ENCODE assay signal across 8 cellular contexts in the genomic region with DNA sequence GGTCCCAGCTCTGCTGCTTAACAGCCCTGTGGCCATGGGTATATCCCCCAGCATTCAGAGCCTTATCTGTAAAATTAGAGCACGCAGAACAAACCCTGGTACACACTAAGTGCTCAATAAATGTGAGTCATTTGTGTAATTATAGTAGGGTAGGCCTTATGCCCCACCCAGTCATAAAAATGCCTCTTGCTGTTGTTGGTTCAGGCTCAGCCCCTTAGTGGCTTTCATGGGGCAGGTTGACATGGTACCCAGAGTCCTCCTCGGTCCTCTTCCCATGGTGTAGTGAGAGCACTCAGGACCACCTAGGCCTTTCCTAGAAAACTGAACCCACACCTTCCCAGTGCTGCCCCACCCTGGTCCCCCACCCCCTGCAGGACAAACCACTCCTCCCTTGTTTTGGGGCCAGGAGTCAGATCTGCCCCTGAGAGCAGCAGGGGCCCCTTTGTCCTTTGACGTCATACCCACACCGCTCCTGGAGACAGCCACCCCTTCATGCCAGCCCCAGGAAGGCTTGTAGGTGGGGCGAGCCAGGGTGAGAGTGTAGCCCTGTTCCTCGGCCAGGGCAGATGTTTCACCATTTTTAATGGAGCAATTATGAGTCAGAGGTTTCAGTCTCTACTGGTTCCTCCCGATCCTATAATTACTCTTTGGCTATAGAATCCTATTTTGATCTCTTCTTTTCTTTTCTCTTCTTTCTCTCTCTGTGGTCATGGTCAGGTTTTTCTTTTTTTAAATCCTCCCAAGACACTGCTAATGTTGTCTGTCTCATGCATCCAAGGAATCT. TPM values are rescaled to one million over a fixed set of nuclear protein-coding genes. Genes with fewer than 3 reads are reported as not detected.
A peak's percentile ranks its signal among the peaks of the same experiment; 100 is the strongest.
DNase-seq lines count a peak whose midpoint lies in the region; ATAC-seq and TF ChIP-seq lines count a peak whose summit lies in the region.

No MANE protein-coding gene starts in this region.

- H3K14ac ChIP-seq in IMR-90 (replicated peaks; ENCODE audit: low read depth, low read length) = peak overlapping the region; percentile 85

- no peaks in the 10 kb centered on the region for H3K9me3 ChIP-seq in IMR-90 (ENCODE audit: control insufficient read depth, insufficient read depth, low read length)
- no peaks in the 10 kb centered on the region for H3K9me3 ChIP-seq in neutrophil

- peaks cover 93% of the 10 kb centered on the region for H3K4me1 Mint-ChIP-seq in Calu3 (ENCODE audit: low read depth, unreplicated experiment)

- dilution Hi-C loops in IMR-90 (cut with HindIII; ENCODE audit: low sequenced_read_pairs, unreplicated experiment) = no loop called here

- 0 out of 2 replicates have a peak, but pooled peaks have one; percentile 27 for TF ChIP-seq POLR2A in IMR-90 (IDR thresholded peaks at IDR 0.05; ENCODE audit: low read depth, low read length)

- TF ChIP-seq RAD21 in IMR-90 (IDR thresholded peaks at IDR 0.05; ENCODE audit: low read length) = no peak; the same call in 1 of the 2 replicates

- no CpG with 5 or more reads among the region's 7 CpGs for WGBS in IMR-90 (ENCODE audit: extremely low coverage in 2 of 2, insufficient read length in 1 of 2), 2 experiments

- peak overlapping the region; percentile 95; the same call in 2 of the 3 replicates for H2BK15ac ChIP-seq in IMR-90 (ENCODE audit: low read depth, low read length)

- TF ChIP-seq CTCF in Calu3 (IDR thresholded peaks at IDR 0.05; ENCODE audit: unreplicated experiment) = no peak
- TF ChIP-seq CTCF in IMR-90 (conservative IDR thresholded peaks at IDR 0.05; ENCODE audit: low read depth, low read length) = no peak
- TF ChIP-seq CTCF in neutrophil (IDR thresholded peaks at IDR 0.05) = no peak

- no peaks in the 10 kb centered on the region for H3K27me3 Mint-ChIP-seq in Calu3 (ENCODE audit: unreplicated experiment)

- BruUV-seq in Calu3 (replicated peaks; lab: Mats Ljungman, UMichigan) (no TSS peak), IMR-90 (replicated peaks; lab: Mats Ljungman, UMichigan) (no TSS peak)

- peak overlapping the region; percentile 86 for H2BK20ac ChIP-seq in IMR-90 (ENCODE audit: low read depth, low read length)

- peak overlapping the region; percentile 43 for H3K9ac ChIP-seq in IMR-90 (ENCODE audit: low read depth, low read length)

- peaks cover 36% of the 10 kb centered on the region for H3K9me1 ChIP-seq in IMR-90 (ENCODE audit: insufficient read depth, low read length)

- peaks cover 8% of the 10 kb centered on the region for H3K36me3 ChIP-seq in IMR-90 (ENCODE audit: control insufficient read depth, insufficient read depth, low read length)
- H3K36me3 ChIP-seq in neutrophil = peaks cover 3% of the 10 kb centered on the region
- H3K36me3 ChIP-seq in H7 (replicated peaks; ENCODE audit: control insufficient read depth, insufficient read depth, low read length) = no peaks in the 10 kb centered on the region; the same call in none of the 2 replicates

- H3K27ac Mint-ChIP-seq in Calu3 (ENCODE audit: unreplicated experiment) = peak overlapping the region; percentile 100

- H4K91ac ChIP-seq in IMR-90 (ENCODE audit: insufficient read depth, low read depth, low read length) = peak overlapping the region; percentile 87

- intact Hi-C loops in Calu3 (cut with micrococcal nuclease; ENCODE audit: unreplicated experiment) = no loop called here
- intact Hi-C loops in IMR-90 (cut with micrococcal nuclease) = no loop called here

- CTCF ChIA-PET in Calu3 (lab: Charles Lee) (interaction anchor here (1.0 to 1.9 kb wide), 7 partner anchors 8 to 49 kb away, joined by 3 to 22 read pairs (median 7); no protein-coding TSS in a partner anchor), IMR-90 (lab: Yijun Ruan, JAX) (no interaction called here)

- H2AK5ac ChIP-seq in IMR-90 (ENCODE audit: low read depth, low read length) = peak overlapping the region; percentile 95

- H3K23ac ChIP-seq in IMR-90 (ENCODE audit: low read depth, low read length) = peak overlapping the region; percentile 88; the same call in 1 of the 2 replicates

- H3K79me1 ChIP-seq in IMR-90 (ENCODE audit: low read depth in 1 of 2, low read length in 2 of 2) = peaks cover 8 to 81% of the 10 kb centered on the region in 2 experiments

- ATAC-seq in IMR-90 (ENCODE audit: low read depth) (peak; percentile 64), esophagus mucosa (peak; percentile 82), HG03139 (IDR thresholded peaks at IDR 0.05; ENCODE audit: unreplicated experiment) (no peak), HG03108 (IDR thresholded peaks at IDR 0.05; ENCODE audit: unreplicated experiment) (no peak)

- H3K4me2 ChIP-seq in IMR-90 (ENCODE audit: low read depth, low read length) = peak overlapping the region; percentile 64

- H2AFZ ChIP-seq in IMR-90 (replicated peaks; ENCODE audit: low read length, poor library complexity) = peak overlapping the region; percentile 46

- H3K18ac ChIP-seq in IMR-90 (ENCODE audit: low read depth, low read length) = peak overlapping the region; percentile 90

- peak overlapping the region; percentile 94 for H2BK120ac ChIP-seq in IMR-90 (ENCODE audit: low read depth, low read length)

- H3K27me3 ChIP-seq in IMR-90 (ENCODE audit: control insufficient read depth, insufficient read depth, low read length) (no peaks in the 10 kb centered on the region), neutrophil (no peaks in the 10 kb centered on the region), H7 (ENCODE audit: control insufficient read depth, insufficient read depth, low read length) (no peaks in the 10 kb centered on the region)

- H3K56ac ChIP-seq in IMR-90 (ENCODE audit: extremely low read depth, insufficient read depth, low read length) = peak overlapping the region; percentile 85

- H3K27ac ChIP-seq in IMR-90 (ENCODE audit: insufficient read depth, low read length) = peak overlapping the region; percentile 85
- H3K27ac ChIP-seq in neutrophil = peak overlapping the region; percentile 81

- peak overlapping the region; percentile 96 for H3K4ac ChIP-seq in IMR-90 (ENCODE audit: low read depth, low read length)

- in situ Hi-C loops in IMR-90 (cut with MboI; ENCODE audit: low sequenced_read_pairs) = no loop called here

- peaks cover 48% of the 10 kb centered on the region for H4K20me1 ChIP-seq in IMR-90 (ENCODE audit: insufficient read depth, low read length)

- H4K8ac ChIP-seq in IMR-90 (ENCODE audit: low read depth in 2 of 2, low read length in 2 of 2) = peak overlapping the region; percentile 73 to 95

- H3K9me3 Mint-ChIP-seq in Calu3 (ENCODE audit: low read depth, unreplicated experiment) = peaks cover 3% of the 10 kb centered on the region

- peak overlapping the region; percentile 94 for H2AK9ac ChIP-seq in IMR-90 (replicated peaks; ENCODE audit: low read depth, low read length, poor library complexity)

- DNase-seq in Calu3 (peak; percentile 96), IMR-90 (peak; percentile 91), T1000 (lab: John Stamatoyannopoulos, UW) (peak; percentile 82), H7 (no peak)

- H4K5ac ChIP-seq in IMR-90 (ENCODE audit: low read depth, low read length) = peak overlapping the region; percentile 83

- H2BK5ac ChIP-seq in IMR-90 (ENCODE audit: low read depth, low read length, poor library complexity, severe bottlenecking) = peak overlapping the region; percentile 97

- POLR2A ChIA-PET in IMR-90 (lab: Charles Lee; ENCODE audit: unreplicated experiment) = interaction anchor here (0.6 kb wide), 1 partner anchor 1597 kb away, joined by 3 read pairs; no protein-coding TSS in a partner anchor

- H3K4me1 ChIP-seq in IMR-90 (ENCODE audit: control insufficient read depth, insufficient read depth, low read length) (peaks cover 47% of the 10 kb centered on the region), neutrophil (ENCODE audit: control insufficient read depth in 1 of 2, insufficient read depth in 1 of 2, low read depth in 1 of 2, low read length in 1 of 2) (peaks cover 84 to 85% of the 10 kb centered on the region in 2 experiments)

- peak overlapping the region; percentile 61 for H3K4me3 Mint-ChIP-seq in Calu3 (ENCODE audit: low read depth, unreplicated experiment)

- H3K4me3 ChIP-seq in IMR-90 (ENCODE audit: insufficient read depth, low read depth, low read length) (no peak overlapping the region), neutrophil (ENCODE audit: low read depth in 1 of 2, low read length in 1 of 2) (peak overlapping the region in 1 of 2 experiments; percentile 4), H7 (ENCODE audit: insufficient read depth, low read depth, low read length) (no peak overlapping the region)

- H3K36me3 Mint-ChIP-seq in Calu3 (ENCODE audit: insufficient read depth, unreplicated experiment) = peaks cover 100% of the 10 kb centered on the region

TF ChIP-seq in IMR-90, 13 proteins besides CTCF, POLR2A, EP300 and RAD21:
- TF ChIP-seq MAFK (IDR thresholded peaks at IDR 0.05; ENCODE audit: low read depth, low read length) = no peak
- 0 out of 2 replicates have a peak, but pooled peaks have one; percentile 4 for TF ChIP-seq SMC3 (IDR thresholded peaks at IDR 0.05; ENCODE audit: low read depth, low read length)
- peak; percentile 78; the same call in 1 of the 2 replicates for TF ChIP-seq FOS (IDR thresholded peaks at IDR 0.05; ENCODE audit: low read depth, low read length)
- TF ChIP-seq, protein P1, sequence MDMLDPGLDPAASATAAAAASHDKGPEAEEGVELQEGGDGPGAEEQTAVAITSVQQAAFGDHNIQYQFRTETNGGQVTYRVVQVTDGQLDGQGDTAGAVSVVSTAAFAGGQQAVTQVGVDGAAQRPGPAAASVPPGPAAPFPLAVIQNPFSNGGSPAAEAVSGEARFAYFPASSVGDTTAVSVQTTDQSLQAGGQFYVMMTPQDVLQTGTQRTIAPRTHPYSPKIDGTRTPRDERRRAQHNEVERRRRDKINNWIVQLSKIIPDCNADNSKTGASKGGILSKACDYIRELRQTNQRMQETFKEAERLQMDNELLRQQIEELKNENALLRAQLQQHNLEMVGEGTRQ (IDR thresholded peaks at IDR 0.05; ENCODE audit: low read depth, low read length) = no peak
- no peak for TF ChIP-seq CHD1 (IDR thresholded peaks at IDR 0.05; ENCODE audit: low read depth, low read length)
- peak; percentile 63; the same call in 1 of the 2 replicates for TF ChIP-seq MAZ (IDR thresholded peaks at IDR 0.05; ENCODE audit: borderline replicate concordance, low read depth, low read length)
- TF ChIP-seq NFE2L2 (IDR thresholded peaks at IDR 0.05; ENCODE audit: low read depth, low read length) = no peak
- TF ChIP-seq RFX5 (IDR thresholded peaks at IDR 0.05; ENCODE audit: low read depth, low read length) = no peak
- 0 out of 2 replicates have a peak, but pooled peaks have one; percentile 7 for TF ChIP-seq BHLHE40 (IDR thresholded peaks at IDR 0.05; ENCODE audit: low read depth, low read length)
- peak; percentile 90 for TF ChIP-seq CEBPB (IDR thresholded peaks at IDR 0.05; ENCODE audit: low read depth, low read length)
- no peak for TF ChIP-seq MXI1 (IDR thresholded peaks at IDR 0.05; ENCODE audit: borderline replicate concordance, low read depth, low read length)

RNA-seq across cellular contexts. Expression of a gene that starts 36.8 kb away (rescaled TPM):
- 1,462 and 1,577 TPM in 2 replicates for total RNA-seq in Calu3 (2022)
- 614 and 659 TPM in 2 replicates for total RNA-seq in IMR-90 (2012; rRNA removed)
- 497 and 541 TPM in 2 replicates for polyA plus RNA-seq in IMR-90 (2012; rRNA removed)
- polyA plus RNA-seq in IMR-90 (2012; cell fraction: cytosol; rRNA removed) = 291 and 549 TPM in 2 replicates
- polyA plus RNA-seq in IMR-90 (2012; cell fraction: nucleus; rRNA removed; ENCODE audit: low replicate concordance) = 608 and 1,383 TPM in 2 replicates
- total RNA-seq in esophagus mucosa = 455 TPM
- 163 and 226 TPM in 2 replicates for total RNA-seq in H7 (2014; rRNA removed; shearing (Covaris generic))

Comparison
In these comparisons a context has a peak if more than half of its experiments do, and no peak if none do; other contexts are left out.
1. ATAC-seq: peak in IMR-90 (single experiment) and esophagus mucosa (single experiment); none in HG03139 (single experiment) and HG03108 (single experiment).